2 cellular contexts compared by ENCODE assay signal in genomic region chr12:5787828-5788227, GRCh38.
TF ChIP-seq lines count a peak whose summit lies in the region.

No MANE protein-coding gene starts in this region.

TF ChIP-seq in IMR-90, 13 proteins besides CTCF, POLR2A, EP300 and RAD21 (continued from another document):
- TF ChIP-seq ELK1 (IDR thresholded peaks at IDR 0.05; ENCODE audit: borderline replicate concordance, low read depth, low read length) = no peak
- TF ChIP-seq MXI1 (IDR thresholded peaks at IDR 0.05; ENCODE audit: borderline replicate concordance, low read depth, low read length) = no peak
- TF ChIP-seq CHD1 (IDR thresholded peaks at IDR 0.05; ENCODE audit: low read depth, low read length) = no peak
- no peak for TF ChIP-seq FOS (IDR thresholded peaks at IDR 0.05; ENCODE audit: low read depth, low read length)
- no peak for TF ChIP-seq USF2 (IDR thresholded peaks at IDR 0.05; ENCODE audit: low read depth, low read length)
- no peak for TF ChIP-seq MAFK (IDR thresholded peaks at IDR 0.05; ENCODE audit: low read depth, low read length)
- TF ChIP-seq NFE2L2 (IDR thresholded peaks at IDR 0.05; ENCODE audit: low read depth, low read length) = no peak

TF ChIP-seq in WTC11, 78 proteins besides CTCF, POLR2A, EP300 and RAD21 (continued from another document):
- TF ChIP-seq ARID4B (CRISPR knock-in tag; IDR thresholded peaks at IDR 0.05; ENCODE audit: borderline replicate concordance) = no peak
